Comparison of ENCODE assay signal across 9 cellular contexts in genomic region chr12:21812340-21812739, GRCh38. TPM values are rescaled to one million over a fixed set of nuclear protein-coding genes. Genes with fewer than 3 reads are reported as not detected.
"Had no signal": no experiment of that assay in that cellular context is flagged by ENCODE, and none has a peak within 500 bp of the region (broad histone marks: within the 10 kb centered on the region; RNA-seq: fewer than 3 reads in every experiment).

No MANE protein-coding gene starts in this region.

RNA-seq across cellular contexts. Expression of gene KCNJ8, which starts 37.8 kb away (rescaled TPM):
- total RNA-seq: activated naive CD4-positive, alpha-beta T cell treated with anti-CD3 and anti-CD28 coated beads for 36 hours; activated naive CD4-positive, alpha-beta T cell treated with anti-CD3 and anti-CD28 coated beads, Interleukin-2, amount 50 U/mL, for 72 hours; activated naive CD8-positive, alpha-beta T cell treated with anti-CD3 and anti-CD28 coated beads for 36 hours; activated naive CD8-positive, alpha-beta T cell treated with anti-CD3 and anti-CD28 coated beads, Interleukin-2, amount 10 ng/mL, durations not matched to agents 7 days and 5 days; activated T-cell treated with anti-CD3 and anti-CD28 coated beads, Interleukin-2, amount 50 U/mL, for 4 hours; activated T-cell treated with anti-CD3 and anti-CD28 coated beads, Interleukin-2, amount 50 U/mL, for 72 hours; activated T-helper 1 cell treated with anti-CD3 and anti-CD28 coated beads, Interleukin-12 subunit alpha, Interleukin-12 subunit beta, Interleukin-2, Interleukin-4 antibody, amounts not matched to agents 30 ng/mL and 10 ng/mL and 1 ng/mL, durations not matched to agents 14 hours and 24 hours and 36 hours; activated T-helper 17 cell treated with anti-CD3 and anti-CD28 coated beads, Interleukin-2, amount 50 U/mL, for 72 hours; activated T-helper 2 cell treated with anti-CD3 and anti-CD28 coated beads, Interferon-gamma antibody, Interleukin-2, Interleukin-4, amounts not matched to agents 10 μg/mL and 5 μg/mL and 100 μg/mL, durations not matched to agents 14 hours and 24 hours and 36 hours had no signal
